1 cellular context compared by ENCODE assay signal in the genomic region with DNA sequence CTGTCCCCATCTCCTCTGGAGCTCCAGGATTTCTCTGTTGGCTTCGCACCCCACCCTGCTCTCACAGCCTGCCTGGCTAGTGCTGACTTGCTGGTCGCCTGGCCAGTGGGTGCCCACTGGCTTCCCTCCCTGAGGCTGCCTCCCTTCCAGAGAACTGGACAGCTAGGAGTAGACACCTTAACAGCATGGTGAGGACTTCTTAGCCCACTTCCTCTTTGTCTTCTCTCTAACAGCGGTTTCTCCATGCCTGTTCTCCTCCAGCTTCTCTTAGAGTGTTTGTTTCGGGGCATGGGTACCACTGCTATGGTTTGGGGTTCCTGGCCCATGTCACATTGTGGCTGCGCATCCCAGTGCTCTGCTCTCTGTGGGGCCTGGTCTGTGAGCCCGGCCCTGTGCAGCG.
TF ChIP-seq lines count a peak whose summit lies in the region.

No MANE protein-coding gene starts in this region.

TF ChIP-seq in GM23338, 12 proteins besides CTCF, POLR2A, EP300 and RAD21 (continued from another document):
- TF ChIP-seq, protein P1, sequence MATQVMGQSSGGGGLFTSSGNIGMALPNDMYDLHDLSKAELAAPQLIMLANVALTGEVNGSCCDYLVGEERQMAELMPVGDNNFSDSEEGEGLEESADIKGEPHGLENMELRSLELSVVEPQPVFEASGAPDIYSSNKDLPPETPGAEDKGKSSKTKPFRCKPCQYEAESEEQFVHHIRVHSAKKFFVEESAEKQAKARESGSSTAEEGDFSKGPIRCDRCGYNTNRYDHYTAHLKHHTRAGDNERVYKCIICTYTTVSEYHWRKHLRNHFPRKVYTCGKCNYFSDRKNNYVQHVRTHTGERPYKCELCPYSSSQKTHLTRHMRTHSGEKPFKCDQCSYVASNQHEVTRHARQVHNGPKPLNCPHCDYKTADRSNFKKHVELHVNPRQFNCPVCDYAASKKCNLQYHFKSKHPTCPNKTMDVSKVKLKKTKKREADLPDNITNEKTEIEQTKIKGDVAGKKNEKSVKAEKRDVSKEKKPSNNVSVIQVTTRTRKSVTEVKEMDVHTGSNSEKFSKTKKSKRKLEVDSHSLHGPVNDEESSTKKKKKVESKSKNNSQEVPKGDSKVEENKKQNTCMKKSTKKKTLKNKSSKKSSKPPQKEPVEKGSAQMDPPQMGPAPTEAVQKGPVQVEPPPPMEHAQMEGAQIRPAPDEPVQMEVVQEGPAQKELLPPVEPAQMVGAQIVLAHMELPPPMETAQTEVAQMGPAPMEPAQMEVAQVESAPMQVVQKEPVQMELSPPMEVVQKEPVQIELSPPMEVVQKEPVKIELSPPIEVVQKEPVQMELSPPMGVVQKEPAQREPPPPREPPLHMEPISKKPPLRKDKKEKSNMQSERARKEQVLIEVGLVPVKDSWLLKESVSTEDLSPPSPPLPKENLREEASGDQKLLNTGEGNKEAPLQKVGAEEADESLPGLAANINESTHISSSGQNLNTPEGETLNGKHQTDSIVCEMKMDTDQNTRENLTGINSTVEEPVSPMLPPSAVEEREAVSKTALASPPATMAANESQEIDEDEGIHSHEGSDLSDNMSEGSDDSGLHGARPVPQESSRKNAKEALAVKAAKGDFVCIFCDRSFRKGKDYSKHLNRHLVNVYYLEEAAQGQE (IDR thresholded peaks at IDR 0.05; ENCODE audit: unreplicated experiment) = no peak
- TF ChIP-seq, protein P2, sequence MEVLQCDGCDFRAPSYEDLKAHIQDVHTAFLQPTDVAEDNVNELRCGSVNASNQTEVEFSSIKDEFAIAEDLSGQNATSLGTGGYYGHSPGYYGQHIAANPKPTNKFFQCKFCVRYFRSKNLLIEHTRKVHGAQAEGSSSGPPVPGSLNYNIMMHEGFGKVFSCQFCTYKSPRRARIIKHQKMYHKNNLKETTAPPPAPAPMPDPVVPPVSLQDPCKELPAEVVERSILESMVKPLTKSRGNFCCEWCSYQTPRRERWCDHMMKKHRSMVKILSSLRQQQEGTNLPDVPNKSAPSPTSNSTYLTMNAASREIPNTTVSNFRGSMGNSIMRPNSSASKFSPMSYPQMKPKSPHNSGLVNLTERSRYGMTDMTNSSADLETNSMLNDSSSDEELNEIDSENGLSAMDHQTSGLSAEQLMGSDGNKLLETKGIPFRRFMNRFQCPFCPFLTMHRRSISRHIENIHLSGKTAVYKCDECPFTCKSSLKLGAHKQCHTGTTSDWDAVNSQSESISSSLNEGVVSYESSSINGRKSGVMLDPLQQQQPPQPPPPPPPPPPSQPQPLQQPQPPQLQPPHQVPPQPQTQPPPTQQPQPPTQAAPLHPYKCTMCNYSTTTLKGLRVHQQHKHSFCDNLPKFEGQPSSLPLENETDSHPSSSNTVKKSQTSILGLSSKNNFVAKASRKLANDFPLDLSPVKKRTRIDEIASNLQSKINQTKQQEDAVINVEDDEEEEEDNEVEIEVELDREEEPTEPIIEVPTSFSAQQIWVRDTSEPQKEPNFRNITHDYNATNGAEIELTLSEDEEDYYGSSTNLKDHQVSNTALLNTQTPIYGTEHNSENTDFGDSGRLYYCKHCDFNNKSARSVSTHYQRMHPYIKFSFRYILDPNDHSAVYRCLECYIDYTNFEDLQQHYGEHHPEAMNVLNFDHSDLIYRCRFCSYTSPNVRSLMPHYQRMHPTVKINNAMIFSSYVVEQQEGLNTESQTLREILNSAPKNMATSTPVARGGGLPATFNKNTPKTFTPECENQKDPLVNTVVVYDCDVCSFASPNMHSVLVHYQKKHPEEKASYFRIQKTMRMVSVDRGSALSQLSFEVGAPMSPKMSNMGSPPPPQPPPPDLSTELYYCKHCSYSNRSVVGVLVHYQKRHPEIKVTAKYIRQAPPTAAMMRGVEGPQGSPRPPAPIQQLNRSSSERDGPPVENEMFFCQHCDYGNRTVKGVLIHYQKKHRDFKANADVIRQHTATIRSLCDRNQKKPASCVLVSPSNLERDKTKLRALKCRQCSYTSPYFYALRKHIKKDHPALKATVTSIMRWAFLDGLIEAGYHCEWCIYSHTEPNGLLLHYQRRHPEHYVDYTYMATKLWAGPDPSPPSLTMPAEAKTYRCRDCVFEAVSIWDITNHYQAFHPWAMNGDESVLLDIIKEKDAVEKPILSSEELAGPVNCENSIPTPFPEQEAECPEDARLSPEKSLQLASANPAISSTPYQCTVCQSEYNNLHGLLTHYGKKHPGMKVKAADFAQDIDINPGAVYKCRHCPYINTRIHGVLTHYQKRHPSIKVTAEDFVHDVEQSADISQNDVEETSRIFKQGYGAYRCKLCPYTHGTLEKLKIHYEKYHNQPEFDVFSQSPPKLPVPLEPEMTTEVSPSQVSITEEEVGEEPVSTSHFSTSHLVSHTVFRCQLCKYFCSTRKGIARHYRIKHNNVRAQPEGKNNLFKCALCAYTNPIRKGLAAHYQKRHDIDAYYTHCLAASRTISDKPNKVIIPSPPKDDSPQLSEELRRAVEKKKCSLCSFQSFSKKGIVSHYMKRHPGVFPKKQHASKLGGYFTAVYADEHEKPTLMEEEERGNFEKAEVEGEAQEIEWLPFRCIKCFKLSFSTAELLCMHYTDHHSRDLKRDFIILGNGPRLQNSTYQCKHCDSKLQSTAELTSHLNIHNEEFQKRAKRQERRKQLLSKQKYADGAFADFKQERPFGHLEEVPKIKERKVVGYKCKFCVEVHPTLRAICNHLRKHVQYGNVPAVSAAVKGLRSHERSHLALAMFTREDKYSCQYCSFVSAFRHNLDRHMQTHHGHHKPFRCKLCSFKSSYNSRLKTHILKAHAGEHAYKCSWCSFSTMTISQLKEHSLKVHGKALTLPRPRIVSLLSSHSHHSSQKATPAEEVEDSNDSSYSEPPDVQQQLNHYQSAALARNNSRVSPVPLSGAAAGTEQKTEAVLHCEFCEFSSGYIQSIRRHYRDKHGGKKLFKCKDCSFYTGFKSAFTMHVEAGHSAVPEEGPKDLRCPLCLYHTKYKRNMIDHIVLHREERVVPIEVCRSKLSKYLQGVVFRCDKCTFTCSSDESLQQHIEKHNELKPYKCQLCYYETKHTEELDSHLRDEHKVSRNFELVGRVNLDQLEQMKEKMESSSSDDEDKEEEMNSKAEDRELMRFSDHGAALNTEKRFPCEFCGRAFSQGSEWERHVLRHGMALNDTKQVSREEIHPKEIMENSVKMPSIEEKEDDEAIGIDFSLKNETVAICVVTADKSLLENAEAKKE (CRISPR knock-in tag; IDR thresholded peaks at IDR 0.05) = no peak
- TF ChIP-seq ZNF114 (CRISPR knock-in tag; IDR thresholded peaks at IDR 0.05) (no peak), EZH2 (IDR thresholded peaks at IDR 0.05; ENCODE audit: low read depth, unreplicated experiment) (no peak), JUNB (IDR thresholded peaks at IDR 0.05; ENCODE audit: unreplicated experiment) (no peak)
TF ChIP-seq in GM23338: peak in this region for 0.
